ENCODE assay signal across 27 cellular contexts in the genomic region with DNA sequence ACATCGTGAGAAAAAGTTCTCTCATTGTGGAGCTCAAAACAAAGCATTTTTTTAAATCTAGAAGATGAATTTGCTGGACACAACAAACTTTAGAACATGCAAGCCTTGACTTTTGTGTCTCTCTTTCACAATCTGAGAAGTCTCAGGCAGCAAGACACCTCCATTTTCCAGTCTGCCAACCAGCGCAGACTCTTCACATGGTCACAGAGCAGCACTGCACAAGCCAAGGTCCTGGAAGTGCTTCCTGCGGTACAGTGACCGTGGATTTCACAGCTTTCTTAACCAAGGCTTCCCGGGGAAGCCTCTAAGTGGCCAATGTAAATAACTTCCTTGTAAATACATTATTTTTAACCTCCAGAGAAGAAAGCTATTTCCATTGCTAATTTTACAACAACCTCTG. TPM values are rescaled to one million over a fixed set of nuclear protein-coding genes. Genes with fewer than 3 reads are reported as not detected.
DNase-seq lines count a peak whose midpoint lies in the region; ATAC-seq and TF ChIP-seq lines count a peak whose summit lies in the region.
"Had no signal": no experiment of that assay in that cellular context is flagged by ENCODE, and none has a peak within 500 bp of the region (broad histone marks: within the 10 kb centered on the region; RNA-seq: fewer than 3 reads in every experiment).

No MANE protein-coding gene starts in this region.

- TF ChIP-seq CTCF in endothelial cell (IDR thresholded peaks at IDR 0.05; ENCODE audit: unreplicated experiment) (no peak), osteocyte (IDR thresholded peaks at IDR 0.05) (no peak), ovary (IDR thresholded peaks at IDR 0.05) (no peak)

- no peak for TF ChIP-seq POLR2A in ovary (IDR thresholded peaks at IDR 0.05)

- no peaks in the 10 kb centered on the region for H4K20me1 ChIP-seq in Karpas-422 (ENCODE audit: insufficient read depth, low read depth, low read length)

- H3K9me3 ChIP-seq in Karpas-422 (ENCODE audit: low read length) (no peaks in the 10 kb centered on the region), ovary (no peaks in the 10 kb centered on the region)
- H3K9me3 ChIP-seq: Caco-2, lower lobe of right lung had no signal

- peak overlapping the region; percentile 55 for H3K27ac ChIP-seq in Karpas-422 (ENCODE audit: low read length)
- no peak overlapping the region for H3K27ac ChIP-seq in ovary
- H3K27ac ChIP-seq: lower lobe of right lung had no signal

- 9 to 27% (median 11%) methylated on average over 5 of the region's 5 CpGs for WGBS in ovary, 3 donors

- H3K27ac Mint-ChIP-seq in endothelial cell (ENCODE audit: unreplicated experiment), result no peak overlapping the region
- H3K27ac Mint-ChIP-seq in osteocyte (ENCODE audit: unreplicated experiment), result peak overlapping the region; percentile 37
- no peak overlapping the region for H3K27ac Mint-ChIP-seq in T-helper 2 cell treated with Interferon-gamma antibody and Interleukin-4, amounts not matched to agents 5 μg/mL and 100 μg/mL, for 36 hours
- H3K27ac Mint-ChIP-seq: activated B cell treated with CpG ODN at 0.5 μM for 24 hours had no signal

- peaks cover 100% of the 10 kb centered on the region for H3K79me2 ChIP-seq in Karpas-422 (ENCODE audit: low read length)

- intact Hi-C loops in ovary (cut with DNase I), result no loop called here

- H2AFZ ChIP-seq in Karpas-422 (ENCODE audit: low read length), result no peak overlapping the region

- H3K36me3 ChIP-seq in Karpas-422 (ENCODE audit: insufficient read depth, low read length) (peaks cover 19% of the 10 kb centered on the region), ovary (no peaks in the 10 kb centered on the region)

- no peaks in the 10 kb centered on the region for H3K9me2 ChIP-seq in Karpas-422 (replicated peaks; ENCODE audit: insufficient read depth, low read length)

- H3K27me3 ChIP-seq in Karpas-422 (ENCODE audit: low read length), result no peaks in the 10 kb centered on the region
- H3K27me3 ChIP-seq in ovary, result no peaks in the 10 kb centered on the region

- H3K4me2 ChIP-seq in Karpas-422 (ENCODE audit: low read depth, low read length, poor library complexity, severe bottlenecking), result peak overlapping the region; percentile 42
- H3K4me2 ChIP-seq: smooth muscle cell had no signal

- H3K4me1 Mint-ChIP-seq in endothelial cell (ENCODE audit: unreplicated experiment) (peaks cover 51% of the 10 kb centered on the region), osteocyte (ENCODE audit: unreplicated experiment) (peaks cover 44% of the 10 kb centered on the region)
- H3K4me1 Mint-ChIP-seq in T-helper 2 cell treated with Interferon-gamma antibody and Interleukin-4, amounts not matched to agents 5 μg/mL and 100 μg/mL, for 36 hours (ENCODE audit: low read depth), result peaks cover 9% of the 10 kb centered on the region

- peak; percentile 18 for DNase-seq in AG20443 (ENCODE audit: low spot score)
- DNase-seq in Karpas-422, result no peak
- peak; percentile 8 for DNase-seq in endothelial cell (ENCODE audit: low spot score)
- no peak for DNase-seq in osteocyte (ENCODE audit: extremely low spot score, unreplicated experiment)
- no peak for DNase-seq in ovary
- DNase-seq in T-helper 2 cell treated with Interferon-gamma antibody and Interleukin-4, amounts not matched to agents 5 μg/mL and 100 μg/mL, for 36 hours (ENCODE audit: low spot score), result no peak
- DNase-seq: ACHN; activated B cell treated with CpG ODN at 0.5 μM for 24 hours; activated naive CD4-positive, alpha-beta T cell treated with anti-CD3 and anti-CD28 coated beads, Interleukin-2, amount 50 U/mL, for 16 hours; aorta; Caco-2; DND-41; erythroblast; HCEC 1CT; hippocampal formation; lower lobe of right lung; NCI-H1105; NCI-H2029; NCI-H226; NCI-H774; stimulated activated CD4-positive, alpha-beta T cell treated with anti-CD3 and anti-CD28 coated beads, Interleukin-2, amount 100 ng/mL, for 24 hours; T1000 had no signal

- H3K4me1 ChIP-seq in Karpas-422 (ENCODE audit: low read length), result peaks cover 54% of the 10 kb centered on the region
- peaks cover 9% of the 10 kb centered on the region for H3K4me1 ChIP-seq in ovary (ENCODE audit: insufficient read depth)
- H3K4me1 ChIP-seq: Caco-2, lower lobe of right lung had no signal

- H3K9ac ChIP-seq in Karpas-422 (ENCODE audit: low read length), result no peak overlapping the region

- H3K27me3 Mint-ChIP-seq in endothelial cell (ENCODE audit: unreplicated experiment), result no peaks in the 10 kb centered on the region
- no peaks in the 10 kb centered on the region for H3K27me3 Mint-ChIP-seq in osteocyte (ENCODE audit: unreplicated experiment)
- H3K27me3 Mint-ChIP-seq in T-helper 2 cell treated with Interferon-gamma antibody and Interleukin-4, amounts not matched to agents 5 μg/mL and 100 μg/mL, for 36 hours (ENCODE audit: low read depth), result no peaks in the 10 kb centered on the region
- H3K27me3 Mint-ChIP-seq: activated B cell treated with CpG ODN at 0.5 μM for 24 hours; central memory CD8-positive, alpha-beta T cell had no signal

- H3K4me3 ChIP-seq in Karpas-422 (ENCODE audit: low read length) (no peak overlapping the region), ovary (no peak overlapping the region)
- H3K4me3 ChIP-seq: GM12878, lower lobe of right lung, smooth muscle cell had no signal

- no peak overlapping the region for H3K4me3 Mint-ChIP-seq in endothelial cell (ENCODE audit: unreplicated experiment)
- H3K4me3 Mint-ChIP-seq in osteocyte (ENCODE audit: unreplicated experiment), result no peak overlapping the region
- no peak overlapping the region for H3K4me3 Mint-ChIP-seq in T-helper 2 cell treated with Interferon-gamma antibody and Interleukin-4, amounts not matched to agents 5 μg/mL and 100 μg/mL, for 36 hours
- H3K4me3 Mint-ChIP-seq: activated B cell treated with CpG ODN at 0.5 μM for 24 hours; central memory CD8-positive, alpha-beta T cell had no signal

- no peak for TF ChIP-seq EP300 in ovary (IDR thresholded peaks at IDR 0.05)

- no peaks in the 10 kb centered on the region for H3K9me3 Mint-ChIP-seq in endothelial cell (ENCODE audit: unreplicated experiment)
- no peaks in the 10 kb centered on the region for H3K9me3 Mint-ChIP-seq in osteocyte (ENCODE audit: unreplicated experiment)
- no peaks in the 10 kb centered on the region for H3K9me3 Mint-ChIP-seq in T-helper 2 cell treated with Interferon-gamma antibody and Interleukin-4, amounts not matched to agents 5 μg/mL and 100 μg/mL, for 36 hours
- H3K9me3 Mint-ChIP-seq: activated B cell treated with CpG ODN at 0.5 μM for 24 hours; central memory CD8-positive, alpha-beta T cell had no signal

- ATAC-seq in HG03469 (IDR thresholded peaks at IDR 0.05; ENCODE audit: unreplicated experiment) (no peak), GM21528 (IDR thresholded peaks at IDR 0.05; ENCODE audit: low FRiP score, unreplicated experiment) (no peak)
- ATAC-seq: GM12878, lower lobe of right lung had no signal

- peaks cover 10% of the 10 kb centered on the region for H3K36me3 Mint-ChIP-seq in endothelial cell (ENCODE audit: low read depth, unreplicated experiment)
- peaks cover 9% of the 10 kb centered on the region for H3K36me3 Mint-ChIP-seq in osteocyte (ENCODE audit: unreplicated experiment)
- peaks cover 5% of the 10 kb centered on the region for H3K36me3 Mint-ChIP-seq in T-helper 2 cell treated with Interferon-gamma antibody and Interleukin-4, amounts not matched to agents 5 μg/mL and 100 μg/mL, for 36 hours (ENCODE audit: low read depth)

RNA-seq across cellular contexts. Expression of a gene that starts 31.3 kb away (rescaled TPM):
- total RNA-seq in Karpas-422 (2014; rRNA removed; shearing (Covaris generic); ENCODE audit: low replicate concordance), result 44.6 and 70.4 TPM in 2 replicates
- 22.8 TPM for total RNA-seq in endothelial cell (ENCODE audit: unreplicated experiment)
- total RNA-seq in osteocyte, result 22.5 and 24.9 TPM in 2 replicates
- total RNA-seq in ovary, result 10 to 100 TPM in 6 of 7 donors, 1 to 10 TPM in 1; 9.4 to 36.0 (median 27.0) TPM
- 10 to 100 TPM in 1 of 2 donors, 1 to 10 TPM in 1; 7.8 to 12.7 TPM for polyA plus RNA-seq in ovary

Comparison
In these comparisons a context has a peak if more than half of its experiments do, and no peak if none do; other contexts are left out.
1. DNase-seq: peak in AG20443 (single experiment) and endothelial cell (single experiment); none in Karpas-422 (single experiment), osteocyte (single experiment), ovary (0 of 5) and T-helper 2 cell treated with Interferon-gamma antibody and Interleukin-4, amounts not matched to agents 5 μg/mL and 100 μg/mL, for 36 hours (single experiment).